Comparison of ENCODE assay signal across 8 cellular contexts in genomic region chr5:53478411-53479044, GRCh38. TPM values are rescaled to one million over a fixed set of nuclear protein-coding genes. Genes with fewer than 3 reads are reported as not detected.
A peak's percentile ranks its signal among the peaks of the same experiment; 100 is the strongest.
DNase-seq lines count a peak whose midpoint lies in the region; ATAC-seq and TF ChIP-seq lines count a peak whose summit lies in the region.

No MANE protein-coding gene starts in this region.

- TF ChIP-seq CTCF in 22Rv1 (IDR thresholded peaks at IDR 0.05) (peak; percentile 79), LNCAP (IDR thresholded peaks at IDR 0.05) (peak; percentile 76), dorsolateral prefrontal cortex (IDR thresholded peaks at IDR 0.05 in 54 of 56, conservative IDR thresholded peaks at IDR 0.05 in 2 of 56; ENCODE audit: low read depth in 1 of 56, partially characterized antibody in 56 of 56) (peak in 54 of 56 donors; percentile 31 to 80 (median 60)), liver (IDR thresholded peaks at IDR 0.05; ENCODE audit: low read depth, low read length, missing input control) (peak; percentile 55), testis (IDR thresholded peaks at IDR 0.05) (peak in 2 of 3 experiments; percentile 36 to 59)

- WGBS in liver, result under 1% methylated on average over 26 of the region's 26 CpGs
- WGBS in testis, 2 donors, result 0 to 1% methylated on average over 22 to 26 of the region's 26 CpGs

- H3K27me3 ChIP-seq in SJCRH30 (no peaks in the 10 kb centered on the region), dorsolateral prefrontal cortex (peaks cover 0 to 27% (median 4%) of the 10 kb centered on the region in 45 donors), liver (ENCODE audit: control insufficient read depth in 4 of 4, insufficient read depth in 4 of 4, low read length in 3 of 4) (no peaks in the 10 kb centered on the region), testis (no peaks in the 10 kb centered on the region)

- H3K9me3 ChIP-seq in ES-I3 (ENCODE audit: control insufficient read depth, insufficient read depth, low read length) (no peaks in the 10 kb centered on the region), SJCRH30 (replicated peaks) (no peaks in the 10 kb centered on the region), liver (ENCODE audit: control insufficient read depth in 4 of 4, low read length in 3 of 4) (no peaks in the 10 kb centered on the region), testis (no peaks in the 10 kb centered on the region)

- H3K27ac ChIP-seq in 22Rv1, result no peak overlapping the region
- H3K27ac ChIP-seq in SJCRH30, result peak overlapping the region; percentile 26
- H3K27ac ChIP-seq in dorsolateral prefrontal cortex, result no peak overlapping the region
- H3K27ac ChIP-seq in liver (ENCODE audit: low read depth in 1 of 2, low read length in 2 of 2), result peak overlapping the region; percentile 89 to 95
- no peak overlapping the region for H3K27ac ChIP-seq in testis

- H3K9ac ChIP-seq in ES-I3 (ENCODE audit: low read depth, low read length) (peak overlapping the region; percentile 60), liver (ENCODE audit: low read depth in 1 of 2, low read length in 2 of 2) (peak overlapping the region; percentile 43 to 82)

- H3K4me1 ChIP-seq in ES-I3 (ENCODE audit: insufficient read depth, low read length) (peaks cover 3% of the 10 kb centered on the region), SJCRH30 (peaks cover 22% of the 10 kb centered on the region), liver (ENCODE audit: control insufficient read depth in 4 of 4, insufficient read depth in 4 of 4, low read length in 3 of 4) (peaks cover 10 to 50% (median 36%) of the 10 kb centered on the region in 4 donors), testis (no peaks in the 10 kb centered on the region)

- no peak for ATAC-seq in GM21360 (IDR thresholded peaks at IDR 0.05; ENCODE audit: unreplicated experiment)

- H3K4me3 ChIP-seq in SJCRH30 (peak overlapping the region; percentile 80), dorsolateral prefrontal cortex (peak overlapping the region; percentile 12 to 83 (median 63)), liver (ENCODE audit: low read depth in 1 of 3, low read length in 3 of 3) (peak overlapping the region; percentile 51 to 82 (median 54)), testis (peak overlapping the region; percentile 63 to 76)

- DNase-seq in SJCRH30, result peak; percentile 65 to 82
- DNase-seq in dorsolateral prefrontal cortex, result no peak
- DNase-seq in testis, result peak; percentile 42

- intact Hi-C loops in dorsolateral prefrontal cortex (cut with DNase I) (loop anchor here (2.0 to 10.0 kb wide), 2 partner anchors 736 to 740 kb away; no protein-coding TSS in a partner anchor), testis (cut with DNase I; ENCODE audit: low total_unique reads) (loop anchor here (10.0 kb wide), 1 partner anchor 746 kb away; no protein-coding TSS in a partner anchor)

- no peak for TF ChIP-seq POLR2A in testis (IDR thresholded peaks at IDR 0.05)

- H3K36me3 ChIP-seq in ES-I3 (ENCODE audit: insufficient read depth, low read length), result 0 out of 2 replicates have a peak, but pooled peaks cover 3% of the 10 kb centered on the region
- H3K36me3 ChIP-seq in SJCRH30, result 0 out of 2 replicates have a peak, but pooled peaks cover 4% of the 10 kb centered on the region
- peaks cover 0 to under 1% (median 0%) of the 10 kb centered on the region in 4 donors for H3K36me3 ChIP-seq in liver (ENCODE audit: control insufficient read depth in 4 of 4, insufficient read depth in 3 of 4, low read depth in 1 of 4, low read length in 3 of 4)
- H3K36me3 ChIP-seq in testis (ENCODE audit: low read depth, missing control alignments), result no peaks in the 10 kb centered on the region

- TF ChIP-seq RAD21 in liver (IDR thresholded peaks at IDR 0.05), result peak; percentile 81 to 84

TF ChIP-seq in liver, 16 proteins besides CTCF, POLR2A, EP300 and RAD21:
- TF ChIP-seq TAF1 (conservative IDR thresholded peaks at IDR 0.05) (peak; percentile 51), HNF4G (IDR thresholded peaks at IDR 0.05) (peak; percentile 8), MAX (IDR thresholded peaks at IDR 0.05) (no peak), EGR1 (IDR thresholded peaks at IDR 0.05; ENCODE audit: low read depth in 2 of 2) (no peak), JUND (IDR thresholded peaks at IDR 0.05) (no peak), FOXA1 (IDR thresholded peaks at IDR 0.05) (no peak), RXRA (IDR thresholded peaks at IDR 0.05) (peak; percentile 10 to 34), ATF3 (IDR thresholded peaks at IDR 0.05) (no peak), YY1 (IDR thresholded peaks at IDR 0.05) (peak; percentile 92), FOXA2 (IDR thresholded peaks at IDR 0.05) (no peak), REST (IDR thresholded peaks at IDR 0.05) (peak; percentile 27), ZBTB33 (IDR thresholded peaks at IDR 0.05) (peak; percentile 11), SP1 (IDR thresholded peaks at IDR 0.05) (peak; percentile 41), NR2F2 (IDR thresholded peaks at IDR 0.05) (no peak), HNF4A (conservative IDR thresholded peaks at IDR 0.05) (peak in 1 of 2 donors; percentile 46), GABPA (IDR thresholded peaks at IDR 0.05 in 1 of 2, conservative IDR thresholded peaks at IDR 0.05 in 1 of 2) (no peak)

RNA-seq across cellular contexts. Expression of gene FST, which starts 1.9 kb away (rescaled TPM):
- total RNA-seq in SJCRH30 (2014; rRNA removed; shearing (Covaris generic)), result 22.4 and 25.0 TPM in 2 replicates
- total RNA-seq in dorsolateral prefrontal cortex (1 to 10 TPM in 21 of 120 experiments, under 1 TPM in 68, not detected in 31; 0.18 to 3.3 (median 0.63) TPM), liver (10 to 100 TPM in 1 of 2 donors, 1 to 10 TPM in 1; 5.6 to 29.2 TPM), testis (1 to 10 TPM; 8.0 to 8.7 TPM)
- polyA plus RNA-seq in liver (10 to 100 TPM in 1 of 2 donors, 1 to 10 TPM in 1; 7.3 to 26.4 TPM), testis (ENCODE audit: insufficient read depth, low read depth, low replicate concordance) (9.3 TPM)

Comparison
In these comparisons a context has a peak if more than half of its experiments do, and no peak if none do; other contexts are left out.
1. H3K27ac ChIP-seq: peak in SJCRH30 (single experiment) and liver (2 of 2); none in 22Rv1 (single experiment), dorsolateral prefrontal cortex (0 of 59) and testis (0 of 2).
2. DNase-seq: peak in SJCRH30 (2 of 2) and testis (single experiment); none in dorsolateral prefrontal cortex (0 of 10).
3. Peak in every context shown above with its lines, with median percentiles within 50 percentile points of each other: CTCF ChIP-seq and H3K4me3 ChIP-seq.